In the genomic region with DNA sequence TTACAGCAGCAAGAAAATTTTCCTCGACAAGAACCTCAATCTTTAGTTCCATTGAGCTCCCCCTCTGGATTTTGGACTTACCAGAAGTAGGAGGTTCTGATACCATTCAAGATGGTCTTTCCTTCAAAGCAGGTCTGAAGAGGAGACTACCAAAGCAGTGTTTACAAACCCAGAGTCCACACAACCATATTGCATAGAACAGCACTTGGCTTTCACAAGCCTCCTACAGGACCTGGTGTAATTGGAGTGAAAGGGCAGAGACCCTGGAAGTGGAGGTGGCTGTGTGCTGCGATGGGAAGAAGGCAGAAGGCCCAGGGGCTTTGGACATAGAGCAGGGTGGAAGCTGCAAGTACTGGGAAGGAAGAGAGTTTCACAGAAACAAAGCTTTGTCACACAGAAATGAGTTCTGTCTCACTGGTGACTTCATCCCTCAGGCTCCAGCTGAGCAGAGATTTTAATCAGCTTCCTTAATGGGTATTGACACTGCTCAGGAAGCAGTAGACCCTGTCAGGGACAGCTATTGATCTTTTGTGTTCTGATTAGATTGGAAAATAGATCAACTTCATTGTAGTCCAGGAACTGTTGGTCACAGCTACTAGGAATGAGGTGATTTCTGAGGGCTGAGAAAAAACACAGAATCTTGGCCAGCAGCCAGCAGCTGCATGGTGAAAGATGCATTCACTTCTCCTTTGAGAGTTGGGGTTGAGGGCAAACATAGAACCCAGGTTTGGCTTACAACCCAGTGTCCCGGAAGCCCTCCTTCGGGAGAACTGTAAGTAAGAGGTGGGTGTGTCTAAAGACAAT, we compare ENCODE assay signal across 8 cellular contexts.
DNase-seq lines count a peak whose midpoint lies in the region; ATAC-seq, FAIRE-seq and TF ChIP-seq lines count a peak whose summit lies in the region.

No MANE protein-coding gene starts in this region.

- peak overlapping the region; percentile 96 for H3K23ac ChIP-seq in IMR-90 (ENCODE audit: low read depth, low read length)
- H3K23ac ChIP-seq in mesenchymal stem cell (ENCODE audit: low read length in 2 of 2): no peak overlapping the region

- H3K9ac ChIP-seq in IMR-90 (ENCODE audit: low read depth, low read length) (peak overlapping the region; percentile 16), astrocyte (ENCODE audit: low read length) (peak overlapping the region; percentile 11), mesenchymal stem cell (ENCODE audit: low read length) (peak overlapping the region; percentile 31)

- TF ChIP-seq CTCF in IMR-90 (conservative IDR thresholded peaks at IDR 0.05; ENCODE audit: low read depth, low read length) (no peak), astrocyte (IDR thresholded peaks at IDR 0.05; ENCODE audit: insufficient read depth, low read depth, low read length) (no peak)
- TF ChIP-seq CTCF in CD4-positive, alpha-beta T cell (IDR thresholded peaks at IDR 0.05): no peak

- H3K27ac Mint-ChIP-seq in astrocyte (ENCODE audit: unreplicated experiment): peak overlapping the region; percentile 95
- no peak overlapping the region for H3K27ac Mint-ChIP-seq in CD4-positive, alpha-beta T cell

- H3K4me3 ChIP-seq in IMR-90 (ENCODE audit: insufficient read depth, low read depth, low read length) (no peak overlapping the region), astrocyte (ENCODE audit: insufficient read depth, low read depth, low read length) (no peak overlapping the region), mesenchymal stem cell (ENCODE audit: insufficient read depth in 1 of 2, low read depth in 1 of 2, low read length in 2 of 2) (no peak overlapping the region)

- no peak for TF ChIP-seq RAD21 in IMR-90 (IDR thresholded peaks at IDR 0.05; ENCODE audit: low read length)

- TF ChIP-seq POLR2A in IMR-90 (IDR thresholded peaks at IDR 0.05; ENCODE audit: low read depth, low read length): no peak

- H3K14ac ChIP-seq in IMR-90 (replicated peaks; ENCODE audit: low read depth, low read length) (peak overlapping the region; percentile 99), mesenchymal stem cell (ENCODE audit: low read length in 2 of 2) (no peak overlapping the region)

- BruUV-seq in IMR-90 (replicated peaks; lab: Mats Ljungman, UMichigan): no TSS peak

- H2BK120ac ChIP-seq in IMR-90 (ENCODE audit: low read depth, low read length) (peak overlapping the region; percentile 99), mesenchymal stem cell (ENCODE audit: low read depth, low read length) (peak overlapping the region; percentile 74)

- H2BK5ac ChIP-seq in IMR-90 (ENCODE audit: low read depth, low read length, poor library complexity, severe bottlenecking) (peak overlapping the region; percentile 88), mesenchymal stem cell (ENCODE audit: low read depth, low read length, poor library complexity, severe bottlenecking) (no peak overlapping the region)

- peak overlapping the region; percentile 49 to 70 for H2BK12ac ChIP-seq in mesenchymal stem cell (ENCODE audit: low read length in 2 of 2)

- H3K4me2 ChIP-seq in IMR-90 (ENCODE audit: low read depth, low read length) (no peak overlapping the region), astrocyte (ENCODE audit: low read length) (peak overlapping the region; percentile 17), mesenchymal stem cell (ENCODE audit: low read length, poor library complexity, severe bottlenecking) (no peak overlapping the region)

- H4K91ac ChIP-seq in IMR-90 (ENCODE audit: insufficient read depth, low read depth, low read length): peak overlapping the region; percentile 99
- peak overlapping the region; percentile 83 for H4K91ac ChIP-seq in mesenchymal stem cell (ENCODE audit: low read length)

- H3K79me1 ChIP-seq in IMR-90 (ENCODE audit: low read depth in 1 of 2, low read length in 2 of 2): peaks cover 0 to 24% of the 10 kb centered on the region in 2 experiments; a peak in 1 of 4 replicates
- H3K79me1 ChIP-seq in mesenchymal stem cell (replicated peaks; ENCODE audit: low read length, poor library complexity, severe bottlenecking): no peaks in the 10 kb centered on the region

- H3K18ac ChIP-seq in IMR-90 (ENCODE audit: low read depth, low read length): peak overlapping the region; percentile 97
- H3K18ac ChIP-seq in mesenchymal stem cell (ENCODE audit: low read depth in 1 of 2, low read length in 2 of 2): peak overlapping the region; percentile 46 to 66

- peak overlapping the region; percentile 72; the same call in 1 of the 2 replicates for H3K56ac ChIP-seq in IMR-90 (ENCODE audit: extremely low read depth, insufficient read depth, low read length)

- H3K4me1 ChIP-seq in IMR-90 (ENCODE audit: control insufficient read depth, insufficient read depth, low read length): peaks cover 46% of the 10 kb centered on the region
- H3K4me1 ChIP-seq in astrocyte (ENCODE audit: insufficient read depth, low read length): peaks cover 35% of the 10 kb centered on the region
- peaks cover 20% of the 10 kb centered on the region for H3K4me1 ChIP-seq in mesenchymal stem cell (ENCODE audit: control insufficient read depth, insufficient read depth, low read depth, low read length)

- FAIRE-seq in astrocyte (lab: Jason Lieb, UNC): no peak

- peak overlapping the region; percentile 50 for H3K4me3 Mint-ChIP-seq in astrocyte (ENCODE audit: unreplicated experiment)
- H3K4me3 Mint-ChIP-seq in CD4-positive, alpha-beta T cell: no peak overlapping the region

- peak overlapping the region; percentile 80 to 95 for H4K8ac ChIP-seq in IMR-90 (ENCODE audit: low read depth in 2 of 2, low read length in 2 of 2)
- peak overlapping the region; percentile 47 for H4K8ac ChIP-seq in mesenchymal stem cell (ENCODE audit: low read length)

- peak; percentile 17 for DNase-seq in ACHN
- DNase-seq in IMR-90: peak; percentile 38
- peak; percentile 36 for DNase-seq in astrocyte (ENCODE audit: low read depth)
- DNase-seq in mesenchymal stem cell: peak; percentile 68
- no peak for DNase-seq in CD4-positive, alpha-beta T cell
- no peak for DNase-seq in SW 1271 (lab: John Stamatoyannopoulos, UW)
- DNase-seq in central memory CD4-positive, alpha-beta T cell: no peak

- ATAC-seq in IMR-90 (ENCODE audit: low read depth) (no peak), HG03354 (IDR thresholded peaks at IDR 0.05; ENCODE audit: poor library complexity, severe bottlenecking, unreplicated experiment) (no peak)
- no peak for ATAC-seq in CD4-positive, alpha-beta T cell (ENCODE audit: poor library complexity)

- peaks cover 9% of the 10 kb centered on the region for H3K36me3 Mint-ChIP-seq in astrocyte (ENCODE audit: low read depth, unreplicated experiment)
- peaks cover 22% of the 10 kb centered on the region for H3K36me3 Mint-ChIP-seq in CD4-positive, alpha-beta T cell (ENCODE audit: low read depth)

- H2AK9ac ChIP-seq in IMR-90 (replicated peaks; ENCODE audit: low read depth, low read length, poor library complexity): peak overlapping the region; percentile 79

- H3K27me3 Mint-ChIP-seq in astrocyte (ENCODE audit: low read depth, unreplicated experiment): no peaks in the 10 kb centered on the region
- no peaks in the 10 kb centered on the region for H3K27me3 Mint-ChIP-seq in CD4-positive, alpha-beta T cell

- H2BK20ac ChIP-seq in IMR-90 (ENCODE audit: low read depth, low read length): peak overlapping the region; percentile 98

- H2AK5ac ChIP-seq in IMR-90 (ENCODE audit: low read depth, low read length) (peak overlapping the region; percentile 99), mesenchymal stem cell (ENCODE audit: low read length, severe bottlenecking) (peak overlapping the region; percentile 84)

- peak overlapping the region; percentile 63 for H2AFZ ChIP-seq in IMR-90 (replicated peaks; ENCODE audit: low read length, poor library complexity)
- no peak overlapping the region for H2AFZ ChIP-seq in astrocyte (ENCODE audit: low read depth, low read length)
- no peak overlapping the region for H2AFZ ChIP-seq in mesenchymal stem cell (ENCODE audit: low read depth, low read length)

- H4K20me1 ChIP-seq in IMR-90 (ENCODE audit: insufficient read depth, low read length) (no peaks in the 10 kb centered on the region), astrocyte (ENCODE audit: insufficient read depth, low read length) (no peaks in the 10 kb centered on the region)

- POLR2A ChIA-PET in IMR-90 (lab: Charles Lee; ENCODE audit: unreplicated experiment): interaction anchor here (0.6 kb wide), 1 partner anchor 27 kb away, joined by 3 read pairs; no protein-coding TSS in a partner anchor
- POLR2A ChIA-PET in CD4-positive, alpha-beta T cell (lab: Charles Lee): no interaction called here

- H3K36me3 ChIP-seq in IMR-90 (ENCODE audit: control insufficient read depth, insufficient read depth, low read length) (peaks cover under 1% of the 10 kb centered on the region; the same call in 1 of the 2 replicates), astrocyte (ENCODE audit: insufficient read depth, low read length) (no peaks in the 10 kb centered on the region), mesenchymal stem cell (ENCODE audit: control insufficient read depth in 1 of 2, insufficient read depth in 2 of 2, low read depth in 1 of 2, low read length in 2 of 2) (peaks cover 0 to 15% of the 10 kb centered on the region in 2 experiments)

- H3K9me1 ChIP-seq in IMR-90 (ENCODE audit: insufficient read depth, low read length): peaks cover 41% of the 10 kb centered on the region

- in situ Hi-C loops in ACHN (cut with HindIII; ENCODE audit: low pct_ligation_motif_present, low pct_unique_long_range_greater_than_20kb, low sequenced_read_pairs) (no loop called here), IMR-90 (cut with MboI; ENCODE audit: low sequenced_read_pairs) (no loop called here)

- peaks cover 48% of the 10 kb centered on the region for H3K4me1 Mint-ChIP-seq in astrocyte (ENCODE audit: low read depth, unreplicated experiment)
- H3K4me1 Mint-ChIP-seq in CD4-positive, alpha-beta T cell (ENCODE audit: low read depth): no peaks in the 10 kb centered on the region

- H3K79me2 ChIP-seq in astrocyte (ENCODE audit: insufficient read depth, low read length): no peaks in the 10 kb centered on the region

- no peaks in the 10 kb centered on the region for H3K9me3 ChIP-seq in IMR-90 (ENCODE audit: control insufficient read depth, insufficient read depth, low read length)
- no peaks in the 10 kb centered on the region for H3K9me3 ChIP-seq in astrocyte (ENCODE audit: insufficient read depth, low read depth, low read length)
- H3K9me3 ChIP-seq in mesenchymal stem cell (ENCODE audit: control insufficient read depth, low read length): no peaks in the 10 kb centered on the region
- H3K9me3 ChIP-seq in CD4-positive, alpha-beta T cell (ENCODE audit: control insufficient read depth, low read length): no peaks in the 10 kb centered on the region

- no peaks in the 10 kb centered on the region for H3K9me3 Mint-ChIP-seq in astrocyte (ENCODE audit: unreplicated experiment)
- no peaks in the 10 kb centered on the region for H3K9me3 Mint-ChIP-seq in CD4-positive, alpha-beta T cell

- H3K27me3 ChIP-seq in IMR-90 (ENCODE audit: control insufficient read depth, insufficient read depth, low read length) (no peaks in the 10 kb centered on the region), astrocyte (ENCODE audit: insufficient read depth, low read length) (no peaks in the 10 kb centered on the region), mesenchymal stem cell (ENCODE audit: control insufficient read depth in 1 of 2, insufficient read depth in 1 of 2, low read length in 2 of 2) (no peaks in the 10 kb centered on the region)
- H3K27me3 ChIP-seq in CD4-positive, alpha-beta T cell (ENCODE audit: control insufficient read depth, insufficient read depth, low read length): no peaks in the 10 kb centered on the region

- peak overlapping the region; percentile 75 for H3K27ac ChIP-seq in IMR-90 (ENCODE audit: insufficient read depth, low read length)
- peak overlapping the region; percentile 41 for H3K27ac ChIP-seq in astrocyte (ENCODE audit: low read depth, low read length)
- peak overlapping the region; percentile 24 for H3K27ac ChIP-seq in mesenchymal stem cell (ENCODE audit: low read length, poor library complexity, severe bottlenecking)
- no peak overlapping the region for H3K27ac ChIP-seq in CD4-positive, alpha-beta T cell (ENCODE audit: low read depth, low read length)

- dilution Hi-C loops in IMR-90 (cut with HindIII; ENCODE audit: low sequenced_read_pairs, unreplicated experiment): no loop called here

- H3K4ac ChIP-seq in IMR-90 (ENCODE audit: low read depth, low read length): peak overlapping the region; percentile 97
- H3K4ac ChIP-seq in mesenchymal stem cell (ENCODE audit: low read depth in 1 of 2, low read length in 2 of 2): peak overlapping the region; percentile 19 to 61

- peak overlapping the region; percentile 100 for H2BK15ac ChIP-seq in IMR-90 (ENCODE audit: low read depth, low read length)
- H2BK15ac ChIP-seq in mesenchymal stem cell (ENCODE audit: low read depth, poor library complexity, severe bottlenecking): peak overlapping the region; percentile 83

- WGBS in IMR-90 (ENCODE audit: extremely low coverage in 2 of 2, insufficient read length in 1 of 2), 2 experiments: 50% methylated on average over 1 of the region's 4 CpGs; no CpG with 5 or more reads in 1 of the 2 experiments
- 60% methylated on average over 4 of the region's 4 CpGs for whole genome bisulfite sequencing in mesenchymal stem cell

- CTCF ChIA-PET in IMR-90 (lab: Yijun Ruan, JAX): interaction anchor here (2.1 kb wide), 1 partner anchor 14 kb away, joined by 7 read pairs; no protein-coding TSS in a partner anchor
- CTCF ChIA-PET in CD4-positive, alpha-beta T cell (lab: Charles Lee): no interaction called here

- peak overlapping the region; percentile 93 for H4K5ac ChIP-seq in IMR-90 (ENCODE audit: low read depth, low read length)

- intact Hi-C loops in IMR-90 (cut with micrococcal nuclease): loop anchor here (5.0 kb wide), 1 partner anchor 79 kb away; no protein-coding TSS in a partner anchor
- intact Hi-C loops in CD4-positive, alpha-beta T cell (cut with DNase I, micrococcal nuclease): no loop called here

Comparison
In these comparisons a context has a peak if more than half of its experiments do, and no peak if none do; other contexts are left out.
1. DNase-seq: peak in ACHN (single experiment), IMR-90 (single experiment), astrocyte (single experiment) and mesenchymal stem cell (single experiment); none in CD4-positive, alpha-beta T cell (0 of 10), SW 1271 (0 of 2) and central memory CD4-positive, alpha-beta T cell (single experiment).
2. Peak in every context shown above with its lines, with median percentiles within 50 percentile points of each other: H3K9ac ChIP-seq.